Comparison of ENCODE assay signal across 10 cellular contexts in genomic region chrX:154375156-154375504, GRCh38. TPM values are rescaled to one million over a fixed set of nuclear protein-coding genes. Genes with fewer than 3 reads are reported as not detected.
DNase-seq lines count a peak whose midpoint lies in the region; ATAC-seq and TF ChIP-seq lines count a peak whose summit lies in the region.
"Had no signal": no experiment of that assay in that cellular context is flagged by ENCODE, and none has a peak within 500 bp of the region (broad histone marks: within the 10 kb centered on the region; RNA-seq: fewer than 3 reads in every experiment).

No MANE protein-coding gene starts in this region.

- intact Hi-C loops in activated CD4-positive, alpha-beta T cell treated with anti-CD3 and anti-CD28 coated beads, Interleukin-2, amount 10 ng/mL, durations not matched to agents 24 days and 14 days (cut with micrococcal nuclease) = loop anchor here (5.0 to 10.0 kb wide), 3 partner anchors 102 to 650 kb away; partner anchors contain the start of genes F8, FAM3A, FUNDC2 and LAGE3
- intact Hi-C loops in right cardiac atrium (cut with DNase I) = no loop called here
- intact Hi-C loops in stomach (cut with DNase I; ENCODE audit: low total_unique reads) = no loop called here

- peaks cover 13% of the 10 kb centered on the region for H3K4me1 Mint-ChIP-seq in activated CD4-positive, alpha-beta T cell treated with anti-CD3 and anti-CD28 coated beads, Interleukin-2, amount 10 ng/mL, durations not matched to agents 24 days and 14 days

- H3K27ac Mint-ChIP-seq in activated CD4-positive, alpha-beta T cell treated with anti-CD3 and anti-CD28 coated beads, Interleukin-2, amount 10 ng/mL, durations not matched to agents 24 days and 14 days = no peak overlapping the region

- no peaks in the 10 kb centered on the region for H3K9me3 ChIP-seq in WERI-Rb-1 (ENCODE audit: severe bottlenecking)
- no peaks in the 10 kb centered on the region for H3K9me3 ChIP-seq in right cardiac atrium (ENCODE audit: control insufficient read depth, low read length)
- no peaks in the 10 kb centered on the region for H3K9me3 ChIP-seq in stomach

- peaks cover 6% of the 10 kb centered on the region for H3K36me3 ChIP-seq in WERI-Rb-1
- H3K36me3 ChIP-seq in stomach = peaks cover 0 to 8% (median 0%) of the 10 kb centered on the region in 4 donors

- no peak for DNase-seq in activated CD4-positive, alpha-beta T cell treated with anti-CD3 and anti-CD28 coated beads, Interleukin-2, amount 10 ng/mL, durations not matched to agents 24 days and 14 days
- DNase-seq in activated CD4-positive, alpha-beta T cell treated with anti-CD3 and anti-CD28 coated beads, Interleukin-2, amount 50 U/mL, for 48 hours = no peak
- no peak for DNase-seq in WERI-Rb-1
- DNase-seq in right cardiac atrium = no peak
- no peak for DNase-seq in stomach
- DNase-seq in stimulated activated CD4-positive, alpha-beta T cell treated with anti-CD3 and anti-CD28 coated beads, Interleukin-2, amount 100 ng/mL, for 48 hours = no peak
- DNase-seq: C1 segment of cervical spinal cord; NK-92 treated with Interleukin-12 subunit alpha and Interleukin-12 subunit beta, amount 100 ng/mL, for 24 hours had no signal

- H3K36me3 Mint-ChIP-seq in activated CD4-positive, alpha-beta T cell treated with anti-CD3 and anti-CD28 coated beads, Interleukin-2, amount 10 ng/mL, durations not matched to agents 24 days and 14 days (ENCODE audit: low read depth) = peaks cover 6% of the 10 kb centered on the region

- H3K4me3 ChIP-seq in WERI-Rb-1 (ENCODE audit: low read depth, low read length) = peak overlapping the region; percentile 63
- H3K4me3 ChIP-seq in right cardiac atrium (ENCODE audit: low read length) = no peak overlapping the region
- H3K4me3 ChIP-seq in stomach = peak overlapping the region; percentile 59 to 85 (median 70)

- H3K27me3 Mint-ChIP-seq in activated CD4-positive, alpha-beta T cell treated with anti-CD3 and anti-CD28 coated beads, Interleukin-2, amount 10 ng/mL, durations not matched to agents 24 days and 14 days = no peaks in the 10 kb centered on the region

- TF ChIP-seq CTCF in WERI-Rb-1 (IDR thresholded peaks at IDR 0.05; ENCODE audit: low read depth, low read length) = no peak
- no peak for TF ChIP-seq CTCF in stomach (IDR thresholded peaks at IDR 0.05)

- ATAC-seq in right cardiac atrium (no peak), HG02798 (IDR thresholded peaks at IDR 0.05; ENCODE audit: poor library complexity, unreplicated experiment) (no peak), HG03196 (IDR thresholded peaks at IDR 0.05; ENCODE audit: unreplicated experiment) (no peak)

- peak overlapping the region; percentile 7 for H3K4me3 Mint-ChIP-seq in activated CD4-positive, alpha-beta T cell treated with anti-CD3 and anti-CD28 coated beads, Interleukin-2, amount 10 ng/mL, durations not matched to agents 24 days and 14 days

- H3K27me3 ChIP-seq in WERI-Rb-1 (ENCODE audit: insufficient read depth, low read depth, severe bottlenecking) (no peaks in the 10 kb centered on the region), right cardiac atrium (ENCODE audit: control insufficient read depth, insufficient read depth) (no peaks in the 10 kb centered on the region), stomach (no peaks in the 10 kb centered on the region)

- 71% methylated on average over 10 of the region's 10 CpGs for WGBS in right cardiac atrium
- WGBS in stomach, 5 donors = 39 to 68% (median 50%) methylated on average over 6 to 10 of the region's 10 CpGs

- no peak for TF ChIP-seq POLR2A in stomach (IDR thresholded peaks at IDR 0.05)

- H3K4me1 ChIP-seq in right cardiac atrium (ENCODE audit: control insufficient read depth, insufficient read depth, low read length) (no peaks in the 10 kb centered on the region), stomach (peaks cover 4 to 51% (median 39%) of the 10 kb centered on the region in 4 donors)

- no peaks in the 10 kb centered on the region for H3K9me3 Mint-ChIP-seq in activated CD4-positive, alpha-beta T cell treated with anti-CD3 and anti-CD28 coated beads, Interleukin-2, amount 10 ng/mL, durations not matched to agents 24 days and 14 days

- H3K27ac ChIP-seq in WERI-Rb-1 (peak overlapping the region; percentile 96), right cardiac atrium (ENCODE audit: low read length) (peak overlapping the region; percentile 61), stomach (peak overlapping the region in 4 of 5 donors; percentile 86 to 99 (median 98))

- TF ChIP-seq EP300 in stomach (IDR thresholded peaks at IDR 0.05) = no peak

RNA-seq across cellular contexts. Expression of gene FLNA, which starts 0.7 kb away (rescaled TPM):
- 824 and 840 TPM in 2 replicates for total RNA-seq in activated CD4-positive, alpha-beta T cell treated with anti-CD3 and anti-CD28 coated beads, Interleukin-2, amount 10 ng/mL, durations not matched to agents 24 days and 14 days
- 100 to 1,000 TPM; 262 to 363 (median 298) TPM for total RNA-seq in right cardiac atrium
- polyA plus RNA-seq in right cardiac atrium = 271 TPM
- 1,000 to 10,000 TPM in 4 of 5 donors, 100 to 1,000 TPM in 1; 638 to 3,511 (median 2,572) TPM for total RNA-seq in stomach
- 1,000 to 10,000 TPM in 1 of 3 donors, 100 to 1,000 TPM in 1, 10 to 100 TPM in 1; 89.2 to 1,461 (median 171) TPM for polyA plus RNA-seq in stomach

RNA-seq across cellular contexts. Expression of gene EMD, which starts 4.0 kb away (rescaled TPM):
- total RNA-seq in activated CD4-positive, alpha-beta T cell treated with anti-CD3 and anti-CD28 coated beads, Interleukin-2, amount 10 ng/mL, durations not matched to agents 24 days and 14 days = 91.7 and 92.8 TPM in 2 replicates
- total RNA-seq in right cardiac atrium = 10 to 100 TPM; 58.5 to 72.9 (median 60.0) TPM
- polyA plus RNA-seq in right cardiac atrium = 86.1 TPM
- total RNA-seq in stomach = 100 to 1,000 TPM in 1 of 5 donors, 10 to 100 TPM in 4; 24.2 to 117 (median 38.5) TPM
- polyA plus RNA-seq in stomach = 100 to 1,000 TPM in 1 of 3 donors, 10 to 100 TPM in 2; 62.9 to 135 (median 97.8) TPM

RNA-seq across cellular contexts. Expression of gene RPL10, which starts 23.0 kb away (rescaled TPM):
- total RNA-seq in activated CD4-positive, alpha-beta T cell treated with anti-CD3 and anti-CD28 coated beads, Interleukin-2, amount 10 ng/mL, durations not matched to agents 24 days and 14 days = 2,338 and 2,364 TPM in 2 replicates
- 1,000 to 10,000 TPM; 2,034 to 2,544 (median 2,211) TPM for total RNA-seq in right cardiac atrium
- polyA plus RNA-seq in right cardiac atrium = 2,857 TPM
- total RNA-seq in stomach = 1,000 to 10,000 TPM in 4 of 5 donors, 100 to 1,000 TPM in 1; 783 to 3,421 (median 2,020) TPM
- 1,000 to 10,000 TPM; 5,802 to 8,616 (median 6,179) TPM for polyA plus RNA-seq in stomach

RNA-seq across cellular contexts. Expression of gene DNASE1L1, which starts 33.9 kb away (rescaled TPM):
- 13.5 and 13.8 TPM in 2 replicates for total RNA-seq in activated CD4-positive, alpha-beta T cell treated with anti-CD3 and anti-CD28 coated beads, Interleukin-2, amount 10 ng/mL, durations not matched to agents 24 days and 14 days
- 10 to 100 TPM; 47.3 to 52.6 (median 51.2) TPM for total RNA-seq in right cardiac atrium
- polyA plus RNA-seq in right cardiac atrium = 60.5 TPM
- total RNA-seq in stomach = 10 to 100 TPM; 12.5 to 48.7 (median 26.3) TPM
- polyA plus RNA-seq in stomach = 10 to 100 TPM; 15.9 to 18.2 (median 16.0) TPM

RNA-seq across cellular contexts. Expression of gene TAFAZZIN, which starts 36.2 kb away (rescaled TPM):
- total RNA-seq in activated CD4-positive, alpha-beta T cell treated with anti-CD3 and anti-CD28 coated beads, Interleukin-2, amount 10 ng/mL, durations not matched to agents 24 days and 14 days = 65.5 and 66.0 TPM in 2 replicates
- 10 to 100 TPM; 38.0 to 45.0 (median 39.0) TPM for total RNA-seq in right cardiac atrium
- 43.9 TPM for polyA plus RNA-seq in right cardiac atrium
- total RNA-seq in stomach = 100 to 1,000 TPM in 2 of 5 donors, 10 to 100 TPM in 3; 12.7 to 202 (median 84.6) TPM
- 10 to 100 TPM; 19.4 to 59.9 (median 21.8) TPM for polyA plus RNA-seq in stomach
